Comparison of ENCODE assay signal across 19 cellular contexts in genomic region chr2:54090521-54091117, GRCh38. TPM values are rescaled to one million over a fixed set of nuclear protein-coding genes. Genes with fewer than 3 reads are reported as not detected.
A peak's percentile ranks its signal among the peaks of the same experiment; 100 is the strongest.
DNase-seq lines count a peak whose midpoint lies in the region; ATAC-seq and TF ChIP-seq lines count a peak whose summit lies in the region.
"Had no signal": no experiment of that assay in that cellular context is flagged by ENCODE, and none has a peak within 500 bp of the region (broad histone marks: within the 10 kb centered on the region; RNA-seq: fewer than 3 reads in every experiment).

No MANE protein-coding gene starts in this region.

- H3F3A ChIP-seq in DOHH2 (ENCODE audit: control insufficient read depth, insufficient read depth) (peaks cover 19% of the 10 kb centered on the region), SU-DHL-6 (ENCODE audit: insufficient read depth) (peaks cover 21% of the 10 kb centered on the region)

- H3K9me3 ChIP-seq in DOHH2 (ENCODE audit: control insufficient read depth, insufficient read depth, low read length): no peaks in the 10 kb centered on the region
- no peaks in the 10 kb centered on the region for H3K9me3 ChIP-seq in SU-DHL-6 (ENCODE audit: insufficient read depth, low read length)
- H3K9me3 ChIP-seq: SK-N-SH had no signal

- peaks cover 4% of the 10 kb centered on the region for H3K4me1 Mint-ChIP-seq in endothelial cell (ENCODE audit: unreplicated experiment)

- DNase-seq in endothelial cell (ENCODE audit: low spot score): no peak
- DNase-seq in mesendoderm: no peak
- no peak for DNase-seq in epidermal melanocyte (ENCODE audit: insufficient read length, low spot score)
- DNase-seq in DMS79 (lab: John Stamatoyannopoulos, UW): no peak
- DNase-seq: CD4-positive, alpha-beta T cell; DMS153; IMR-90; NCI-H1105; NCI-H1694; NCI-H2081 treated with DMSO at 0.1 percent for 48 hours; NCI-H748 treated with DMSO at 0.1 percent for 48 hours; NK-92 treated with Interleukin-12 subunit alpha and Interleukin-12 subunit beta, amount 100 ng/mL, for 24 hours; OCI-M1; SHP77; SK-N-SH had no signal

- H3K9me3 Mint-ChIP-seq in endothelial cell (ENCODE audit: unreplicated experiment): no peaks in the 10 kb centered on the region
- H3K9me3 Mint-ChIP-seq: CD4-positive, alpha-beta T cell had no signal

- no peaks in the 10 kb centered on the region for H3K79me1 ChIP-seq in mesendoderm (ENCODE audit: low read length)

- H3K4me2 ChIP-seq in DOHH2 (ENCODE audit: low read length) (peak overlapping the region; percentile 44), SU-DHL-6 (ENCODE audit: low read depth, low read length, poor library complexity, severe bottlenecking) (peak overlapping the region; percentile 24), mesendoderm (ENCODE audit: low read length) (no peak overlapping the region)
- H3K4me2 ChIP-seq: SK-N-SH had no signal

- no peak overlapping the region for H3K4ac ChIP-seq in mesendoderm (ENCODE audit: low read depth, low read length)

- H3K9me2 ChIP-seq in DOHH2 (replicated peaks; ENCODE audit: control insufficient read depth, low read length): no peaks in the 10 kb centered on the region
- no peaks in the 10 kb centered on the region for H3K9me2 ChIP-seq in SU-DHL-6 (replicated peaks; ENCODE audit: insufficient read depth, low read length)
- H3K9me2 ChIP-seq: SK-N-SH had no signal

- H3K23ac ChIP-seq in mesendoderm (ENCODE audit: low read length): no peak overlapping the region

- H2BK5ac ChIP-seq in mesendoderm (ENCODE audit: low read length): no peak overlapping the region

- no peak overlapping the region for H3K56ac ChIP-seq in mesendoderm (ENCODE audit: low read length)

- H3K18ac ChIP-seq in mesendoderm (ENCODE audit: low read length): peak overlapping the region; percentile 76

- H3K27ac Mint-ChIP-seq in endothelial cell (ENCODE audit: unreplicated experiment): peak overlapping the region; percentile 1
- H3K27ac Mint-ChIP-seq: CD4-positive, alpha-beta T cell had no signal

- H3K27me3 Mint-ChIP-seq in endothelial cell (ENCODE audit: unreplicated experiment): peaks cover 1% of the 10 kb centered on the region
- H3K27me3 Mint-ChIP-seq: CD4-positive, alpha-beta T cell had no signal

- no peak overlapping the region for H2BK120ac ChIP-seq in mesendoderm (ENCODE audit: low read depth, low read length)

- H3K79me2 ChIP-seq in DOHH2 (ENCODE audit: control insufficient read depth, low read length): no peaks in the 10 kb centered on the region
- 0 out of 2 replicates have a peak, but pooled peaks cover 9% of the 10 kb centered on the region for H3K79me2 ChIP-seq in SU-DHL-6 (ENCODE audit: insufficient read depth, low read length)
- no peaks in the 10 kb centered on the region for H3K79me2 ChIP-seq in mesendoderm (ENCODE audit: control insufficient read depth, insufficient read depth, low read length)

- H3K4me1 ChIP-seq in DOHH2 (ENCODE audit: control insufficient read depth, low read length) (peaks cover 69% of the 10 kb centered on the region), mesendoderm (ENCODE audit: control insufficient read depth, low read depth, low read length) (peaks cover 23% of the 10 kb centered on the region)

- TF ChIP-seq CTCF in DOHH2 (IDR thresholded peaks at IDR 0.05; ENCODE audit: low read depth, low read length, poor library complexity, severe bottlenecking): no peak
- TF ChIP-seq CTCF in SU-DHL-6 (IDR thresholded peaks at IDR 0.05; ENCODE audit: insufficient read depth, low read length, poor library complexity, severe bottlenecking): no peak
- no peak for TF ChIP-seq CTCF in endothelial cell (IDR thresholded peaks at IDR 0.05; ENCODE audit: unreplicated experiment)

- H3K9ac ChIP-seq in SU-DHL-6 (ENCODE audit: low read length) (no peak overlapping the region), mesendoderm (ENCODE audit: low read length) (no peak overlapping the region)
- H3K9ac ChIP-seq: SK-N-SH had no signal

- WGBS in mesendoderm (ENCODE audit: extremely low coverage, insufficient coverage, low lambda C conversion rate): no CpG with 5 or more reads among the region's 8 CpGs

- ATAC-seq in GM18858 (IDR thresholded peaks at IDR 0.05; ENCODE audit: unreplicated experiment): no peak

- no peak overlapping the region for H2AK5ac ChIP-seq in mesendoderm (ENCODE audit: low read length)

- no peak overlapping the region for H2AFZ ChIP-seq in SU-DHL-6 (ENCODE audit: low read depth, low read length, severe bottlenecking)

- H2BK15ac ChIP-seq in mesendoderm (replicated peaks; ENCODE audit: low read depth): no peak overlapping the region

- H4K8ac ChIP-seq in mesendoderm (ENCODE audit: low read depth, low read length): no peak overlapping the region

- H3K36me3 Mint-ChIP-seq in endothelial cell (ENCODE audit: low read depth, unreplicated experiment): no peaks in the 10 kb centered on the region

- H3K27ac ChIP-seq in DOHH2 (ENCODE audit: low read depth, low read length): no peak overlapping the region
- peak overlapping the region; percentile 94; the same call in 1 of the 2 replicates for H3K27ac ChIP-seq in SU-DHL-6 (ENCODE audit: low read depth, low read length)
- H3K27ac ChIP-seq in mesendoderm (ENCODE audit: low read depth, low read length): no peak overlapping the region
- H3K27ac ChIP-seq: HL-60 had no signal

- H3K36me3 ChIP-seq in DOHH2 (ENCODE audit: control insufficient read depth, low read length): no peaks in the 10 kb centered on the region
- no peaks in the 10 kb centered on the region for H3K36me3 ChIP-seq in SU-DHL-6 (ENCODE audit: low read length)
- H3K36me3 ChIP-seq in mesendoderm (ENCODE audit: control insufficient read depth, insufficient read depth, low read length): no peaks in the 10 kb centered on the region

- H3K4me3 ChIP-seq in DOHH2 (ENCODE audit: low read length): no peak overlapping the region; the same call in 1 of the 2 replicates
- no peak overlapping the region for H3K4me3 ChIP-seq in SU-DHL-6 (ENCODE audit: insufficient read depth, low read length, poor library complexity, severe bottlenecking)
- no peak overlapping the region for H3K4me3 ChIP-seq in mesendoderm (ENCODE audit: low read length)

- no peak overlapping the region for H4K5ac ChIP-seq in mesendoderm (ENCODE audit: low read length)

- H3K4me3 Mint-ChIP-seq in endothelial cell (ENCODE audit: unreplicated experiment): no peak overlapping the region
- H3K4me3 Mint-ChIP-seq: CD4-positive, alpha-beta T cell had no signal

- H4K20me1 ChIP-seq in DOHH2 (ENCODE audit: control insufficient read depth, insufficient read depth, low read depth, low read length) (no peaks in the 10 kb centered on the region), SU-DHL-6 (ENCODE audit: low read depth, low read length) (no peaks in the 10 kb centered on the region)

- H3K27me3 ChIP-seq in DOHH2 (ENCODE audit: control insufficient read depth, low read length): no peaks in the 10 kb centered on the region
- H3K27me3 ChIP-seq in SU-DHL-6 (ENCODE audit: low read length): no peaks in the 10 kb centered on the region
- H3K27me3 ChIP-seq in mesendoderm (ENCODE audit: insufficient read depth, low read length, poor library complexity): no peaks in the 10 kb centered on the region

RNA-seq across cellular contexts. Expression of gene ACYP2, which starts 24.8 kb away (rescaled TPM):
- total RNA-seq in endothelial cell (ENCODE audit: unreplicated experiment): 7.0 TPM
- polyA plus RNA-seq in mesendoderm (2013, experiment 1 of 2): 2.6 TPM
- 3.3 TPM for polyA plus RNA-seq in mesendoderm (2013, experiment 2 of 2)
